ENCODE assay signal across 24 cellular contexts in the genomic region with DNA sequence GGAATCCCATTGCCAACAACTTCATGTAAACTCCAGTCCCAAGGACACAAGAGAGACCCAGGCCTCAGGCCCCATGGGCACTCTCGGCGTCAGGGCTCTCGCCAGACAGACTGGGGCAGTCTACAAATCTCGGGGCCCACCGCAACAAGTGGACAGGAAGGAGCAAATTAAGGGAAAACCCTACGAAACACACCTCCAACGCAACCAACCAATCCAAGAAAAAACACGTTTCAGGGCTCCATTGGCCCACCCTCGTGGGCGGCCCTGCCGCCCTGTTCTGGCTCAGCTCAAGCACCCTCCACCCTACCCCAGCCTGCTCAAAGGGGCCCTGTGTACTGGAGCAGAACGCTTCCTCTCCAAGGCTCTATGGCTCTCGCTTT. TPM values are rescaled to one million over a fixed set of nuclear protein-coding genes. Genes with fewer than 3 reads are reported as not detected.
DNase-seq lines count a peak whose midpoint lies in the region; ATAC-seq and TF ChIP-seq lines count a peak whose summit lies in the region.
"Had no signal": no experiment of that assay in that cellular context is flagged by ENCODE, and none has a peak within 500 bp of the region (broad histone marks: within the 10 kb centered on the region; RNA-seq: fewer than 3 reads in every experiment).

No MANE protein-coding gene starts in this region.

- no peaks in the 10 kb centered on the region for H3K27me3 ChIP-seq in GM23338 (ENCODE audit: insufficient read depth)

- H3K79me2 ChIP-seq in GM23338 (replicated peaks; ENCODE audit: insufficient read depth): no peaks in the 10 kb centered on the region; the same call in 1 of the 2 replicates

- no peaks in the 10 kb centered on the region; the same call in 1 of the 2 replicates for H3K9me2 ChIP-seq in GM23338 (ENCODE audit: insufficient read depth)

- no peaks in the 10 kb centered on the region for H3K4me1 ChIP-seq in GM23338 (ENCODE audit: insufficient read depth)

- H3K36me3 Mint-ChIP-seq in activated naive CD8-positive, alpha-beta T cell: no peaks in the 10 kb centered on the region
- peaks cover 17% of the 10 kb centered on the region for H3K36me3 Mint-ChIP-seq in activated naive CD8-positive, alpha-beta T cell treated with anti-CD3 and anti-CD28 coated beads for 36 hours
- H3K36me3 Mint-ChIP-seq in GM23338 (ENCODE audit: low read depth): peaks cover 11% of the 10 kb centered on the region
- H3K36me3 Mint-ChIP-seq in stimulated activated memory B cell treated with anti-CD40 and anti-IgM and Interleukin-4, amounts not matched to agents 10 μg/mL and 1 μg/mL and 100 μg/mL, for 72 hours: peaks cover 6% of the 10 kb centered on the region
- H3K36me3 Mint-ChIP-seq: T-cell had no signal

- H4K20me1 ChIP-seq in GM23338 (replicated peaks; ENCODE audit: insufficient read depth): no peaks in the 10 kb centered on the region

- peak overlapping the region; percentile 4 for H3K4me3 Mint-ChIP-seq in activated naive CD8-positive, alpha-beta T cell
- no peak overlapping the region for H3K4me3 Mint-ChIP-seq in activated naive CD8-positive, alpha-beta T cell treated with anti-CD3 and anti-CD28 coated beads for 36 hours
- no peak overlapping the region for H3K4me3 Mint-ChIP-seq in GM23338
- H3K4me3 Mint-ChIP-seq in stimulated activated memory B cell treated with anti-CD40 and anti-IgM and Interleukin-4, amounts not matched to agents 10 μg/mL and 1 μg/mL and 100 μg/mL, for 72 hours: peak overlapping the region; percentile 58
- H3K4me3 Mint-ChIP-seq: activated naive CD4-positive, alpha-beta T cell treated with anti-CD3 and anti-CD28 coated beads, Interleukin-2, amount 10 ng/mL, durations not matched to agents 7 days and 5 days; H9 had no signal

- DNase-seq in activated naive CD8-positive, alpha-beta T cell treated with anti-CD3 and anti-CD28 coated beads for 36 hours: no peak
- no peak for DNase-seq in GM23338 (ENCODE audit: low spot score)
- peak; percentile 39 to 48 for DNase-seq in erythroblast (lab: John Stamatoyannopoulos, UW)
- no peak for DNase-seq in activated gamma-delta T cell (lab: John Stamatoyannopoulos, UW)
- DNase-seq in D341Med (ENCODE audit: low spot score): no peak
- DNase-seq: activated CD4-positive, alpha-beta T cell treated with anti-CD3 and anti-CD28 coated beads, Interleukin-2, amount 50 U/mL, for 48 hours; activated naive CD4-positive, alpha-beta T cell treated with anti-CD3 and anti-CD28 coated beads, Interleukin-2, amount 10 ng/mL, durations not matched to agents 7 days and 5 days; EL; gastrocnemius medialis; H9; KBM-7; kidney glomerular epithelial cell; NCI-H1105 treated with DMSO at 0.1 percent for 48 hours; NCI-H187 treated with DMSO at 0.1 percent for 48 hours; NCI-H510A treated with DMSO at 0.1 percent for 48 hours; sigmoid colon; stimulated activated CD4-positive, alpha-beta T cell treated with anti-CD3 and anti-CD28 coated beads, Interleukin-4, amount 100 ng/mL, for 1 hour; substantia nigra; T-cell had no signal

- no peaks in the 10 kb centered on the region for H3F3A ChIP-seq in GM23338 (replicated peaks; ENCODE audit: low read depth)

- no peak overlapping the region for H3K4me3 ChIP-seq in GM23338
- H3K4me3 ChIP-seq: gastrocnemius medialis, mucosa of descending colon, sigmoid colon had no signal

- H3K9me3 Mint-ChIP-seq in activated naive CD8-positive, alpha-beta T cell (ENCODE audit: low read depth): peaks cover 3% of the 10 kb centered on the region
- peaks cover 11% of the 10 kb centered on the region for H3K9me3 Mint-ChIP-seq in activated naive CD8-positive, alpha-beta T cell treated with anti-CD3 and anti-CD28 coated beads for 36 hours
- H3K9me3 Mint-ChIP-seq in GM23338: peaks cover 35% of the 10 kb centered on the region
- peaks cover 22% of the 10 kb centered on the region for H3K9me3 Mint-ChIP-seq in stimulated activated memory B cell treated with anti-CD40 and anti-IgM and Interleukin-4, amounts not matched to agents 10 μg/mL and 1 μg/mL and 100 μg/mL, for 72 hours

- no peak overlapping the region for H3K27ac ChIP-seq in GM23338 (ENCODE audit: low read depth)
- H3K27ac ChIP-seq: gastrocnemius medialis, sigmoid colon, upper lobe of left lung had no signal

- no peak overlapping the region for H3K27ac Mint-ChIP-seq in activated naive CD8-positive, alpha-beta T cell
- no peak overlapping the region for H3K27ac Mint-ChIP-seq in activated naive CD8-positive, alpha-beta T cell treated with anti-CD3 and anti-CD28 coated beads for 36 hours
- H3K27ac Mint-ChIP-seq in GM23338: no peak overlapping the region
- H3K27ac Mint-ChIP-seq in stimulated activated memory B cell treated with anti-CD40 and anti-IgM and Interleukin-4, amounts not matched to agents 10 μg/mL and 1 μg/mL and 100 μg/mL, for 72 hours: peak overlapping the region; percentile 31
- H3K27ac Mint-ChIP-seq: activated naive CD4-positive, alpha-beta T cell treated with anti-CD3 and anti-CD28 coated beads, Interleukin-2, amount 10 ng/mL, durations not matched to agents 7 days and 5 days; H9; T-cell had no signal

- TF ChIP-seq POLR2A in erythroblast (IDR thresholded peaks at IDR 0.05; ENCODE audit: low read length): no peak

- H3K4me2 ChIP-seq in GM23338: no peak overlapping the region

- H3K27me3 Mint-ChIP-seq in activated naive CD8-positive, alpha-beta T cell: peaks cover 18% of the 10 kb centered on the region
- peaks cover 45% of the 10 kb centered on the region for H3K27me3 Mint-ChIP-seq in activated naive CD8-positive, alpha-beta T cell treated with anti-CD3 and anti-CD28 coated beads for 36 hours
- peaks cover 17% of the 10 kb centered on the region for H3K27me3 Mint-ChIP-seq in GM23338 (ENCODE audit: insufficient read depth, low read depth, poor library complexity)
- peaks cover 32% of the 10 kb centered on the region for H3K27me3 Mint-ChIP-seq in stimulated activated memory B cell treated with anti-CD40 and anti-IgM and Interleukin-4, amounts not matched to agents 10 μg/mL and 1 μg/mL and 100 μg/mL, for 72 hours

- no peak for TF ChIP-seq CTCF in GM23338 (conservative IDR thresholded peaks at IDR 0.05; ENCODE audit: low read depth in 2 of 2)

- H3K36me3 ChIP-seq in GM23338 (ENCODE audit: insufficient read depth): no peaks in the 10 kb centered on the region
- H3K36me3 ChIP-seq: gastrocnemius medialis, sigmoid colon, upper lobe of left lung had no signal

- peak overlapping the region; percentile 88 for H2AFZ ChIP-seq in GM23338

- ATAC-seq in GM23338: no peak
- peak; percentile 37 for ATAC-seq in stimulated activated memory B cell treated with anti-CD40 and anti-IgM and Interleukin-4, amounts not matched to agents 10 μg/mL and 1 μg/mL and 100 μg/mL, for 72 hours
- no peak for ATAC-seq in HG03108 (IDR thresholded peaks at IDR 0.05; ENCODE audit: unreplicated experiment)
- ATAC-seq: gastrocnemius medialis, mucosa of descending colon, T-cell had no signal

- peaks cover 8% of the 10 kb centered on the region for H3K4me1 Mint-ChIP-seq in activated naive CD8-positive, alpha-beta T cell (ENCODE audit: low read depth)
- peaks cover 6% of the 10 kb centered on the region for H3K4me1 Mint-ChIP-seq in activated naive CD8-positive, alpha-beta T cell treated with anti-CD3 and anti-CD28 coated beads for 36 hours
- H3K4me1 Mint-ChIP-seq in GM23338: peaks cover 3% of the 10 kb centered on the region; the same call in 1 of the 3 replicates
- peaks cover 26% of the 10 kb centered on the region for H3K4me1 Mint-ChIP-seq in stimulated activated memory B cell treated with anti-CD40 and anti-IgM and Interleukin-4, amounts not matched to agents 10 μg/mL and 1 μg/mL and 100 μg/mL, for 72 hours

TF ChIP-seq in GM23338, 12 proteins besides CTCF, POLR2A, EP300 and RAD21 (continues in another document):
- TF ChIP-seq EZH2 (IDR thresholded peaks at IDR 0.05; ENCODE audit: low read depth, unreplicated experiment): no peak

RNA-seq across cellular contexts. Expression of a gene that starts 4.6 kb away (rescaled TPM):
- total RNA-seq in activated naive CD8-positive, alpha-beta T cell treated with anti-CD3 and anti-CD28 coated beads for 36 hours: 1 to 10 TPM; 5.5 to 5.6 TPM
- total RNA-seq in GM23338 (2014; rRNA removed; shearing (Covaris generic)): 45.9 and 60.0 TPM in 2 replicates
- 8.2 and 8.6 TPM in 2 replicates for polyA plus RNA-seq in GM23338 (2016; fragmentation: Nextera tagmentation; extraction: Ambion mirVana)

Comparison
In these comparisons a context has a peak if more than half of its experiments do, and no peak if none do; other contexts are left out.
1. H3K4me3 Mint-ChIP-seq: peak in activated naive CD8-positive, alpha-beta T cell (single experiment) and stimulated activated memory B cell treated with anti-CD40 and anti-IgM and Interleukin-4, amounts not matched to agents 10 μg/mL and 1 μg/mL and 100 μg/mL, for 72 hours (single experiment); none in activated naive CD8-positive, alpha-beta T cell treated with anti-CD3 and anti-CD28 coated beads for 36 hours (single experiment) and GM23338 (single experiment).
2. DNase-seq: peak in erythroblast (2 of 2); none in activated naive CD8-positive, alpha-beta T cell treated with anti-CD3 and anti-CD28 coated beads for 36 hours (single experiment), GM23338 (single experiment), activated gamma-delta T cell (single experiment) and D341Med (single experiment).